8 cellular contexts compared by ENCODE assay signal in the genomic region with DNA sequence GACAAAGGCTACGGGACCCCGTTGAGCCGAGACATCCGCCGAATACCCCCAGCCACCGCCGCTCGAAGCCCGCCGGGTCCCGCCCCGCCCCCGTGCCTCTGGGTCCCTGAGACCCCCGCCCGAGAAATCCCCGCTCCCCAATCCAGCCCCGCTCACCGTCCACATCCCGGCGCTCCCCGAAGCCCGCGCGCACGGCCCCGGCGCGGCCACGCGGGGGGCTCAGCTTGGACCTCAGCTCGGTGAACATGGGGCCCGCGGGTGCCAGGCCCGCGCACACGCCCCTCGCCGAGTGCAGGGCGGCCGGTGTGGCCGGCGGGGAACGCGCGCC. TPM values are rescaled to one million over a fixed set of nuclear protein-coding genes. Genes with fewer than 3 reads are reported as not detected.
DNase-seq lines count a peak whose midpoint lies in the region; ATAC-seq and TF ChIP-seq lines count a peak whose summit lies in the region.

No MANE protein-coding gene starts in this region.

- no peak for DNase-seq in GM23338 (ENCODE audit: low spot score)
- DNase-seq in WERI-Rb-1 = no peak
- DNase-seq in left ventricle myocardium inferior = no peak
- DNase-seq in gastrocnemius medialis = no peak
- no peak for DNase-seq in SHP77 (lab: John Stamatoyannopoulos, UW)
- DNase-seq in effector CD4-positive, alpha-beta T cell = no peak

- TF ChIP-seq POLR2A in gastrocnemius medialis (IDR thresholded peaks at IDR 0.05) = no peak

- H3K9me2 ChIP-seq in GM23338 (ENCODE audit: insufficient read depth) = no peaks in the 10 kb centered on the region

- H4K20me1 ChIP-seq in GM23338 (replicated peaks; ENCODE audit: insufficient read depth) = peaks cover 9% of the 10 kb centered on the region

- intact Hi-C loops in left ventricle myocardium inferior (cut with micrococcal nuclease) (no loop called here), gastrocnemius medialis (cut with DNase I; ENCODE audit: low total_unique reads) (no loop called here)

- peak overlapping the region; percentile 86 for H3K4me2 ChIP-seq in GM23338

- peaks cover 21% of the 10 kb centered on the region for H3K27me3 Mint-ChIP-seq in GM23338 (ENCODE audit: insufficient read depth, low read depth, poor library complexity)

- peaks cover 19% of the 10 kb centered on the region for H3F3A ChIP-seq in GM23338 (replicated peaks; ENCODE audit: low read depth)

- H3K79me2 ChIP-seq in GM23338 (replicated peaks; ENCODE audit: insufficient read depth) = peaks cover 24% of the 10 kb centered on the region

- H3K4me1 ChIP-seq in GM23338 (ENCODE audit: insufficient read depth) (peaks cover 18% of the 10 kb centered on the region), left ventricle myocardium inferior (peaks cover 56% of the 10 kb centered on the region), gastrocnemius medialis (peaks cover 22 to 29% of the 10 kb centered on the region in 2 donors)

- H3K4me1 Mint-ChIP-seq in GM23338 = peaks cover 30% of the 10 kb centered on the region

- in situ Hi-C loops in gastrocnemius medialis (cut with MboI; ENCODE audit: low sequenced_read_pairs in 4 of 4) = loop anchor here in 1 of 4 donors (10.0 kb wide), 1 partner anchor 194 kb away; no protein-coding TSS in a partner anchor

- no peaks in the 10 kb centered on the region; the same call in 2 of the 3 replicates for H3K9me3 Mint-ChIP-seq in GM23338

- ATAC-seq in GM23338 = no peak; the same call in 2 of the 3 replicates
- ATAC-seq in gastrocnemius medialis = no peak
- no peak for ATAC-seq in HG03135 (IDR thresholded peaks at IDR 0.05; ENCODE audit: unreplicated experiment)
- no peak for ATAC-seq in GM19397 (IDR thresholded peaks at IDR 0.05; ENCODE audit: unreplicated experiment)

- TF ChIP-seq CTCF in GM23338 (conservative IDR thresholded peaks at IDR 0.05; ENCODE audit: low read depth in 2 of 2) (no peak), WERI-Rb-1 (IDR thresholded peaks at IDR 0.05; ENCODE audit: low read depth, low read length) (no peak), left ventricle myocardium inferior (IDR thresholded peaks at IDR 0.05; ENCODE audit: borderline replicate concordance) (no peak), gastrocnemius medialis (IDR thresholded peaks at IDR 0.05 in 4 of 5, conservative IDR thresholded peaks at IDR 0.05 in 1 of 5) (no peak)

- no peak overlapping the region for H3K27ac ChIP-seq in GM23338 (ENCODE audit: low read depth)
- no peak overlapping the region for H3K27ac ChIP-seq in WERI-Rb-1
- H3K27ac ChIP-seq in left ventricle myocardium inferior (replicated peaks) = peak overlapping the region; percentile 91
- H3K27ac ChIP-seq in gastrocnemius medialis = peak overlapping the region; percentile 50 to 61 (median 54)

- H3K36me3 ChIP-seq in GM23338 (ENCODE audit: insufficient read depth) (peaks cover 4% of the 10 kb centered on the region; the same call in 1 of the 2 replicates), WERI-Rb-1 (no peaks in the 10 kb centered on the region), left ventricle myocardium inferior (peaks cover 12% of the 10 kb centered on the region), gastrocnemius medialis (peaks cover 0 to 16% of the 10 kb centered on the region in 2 donors)

- peak overlapping the region; percentile 79 for H3K4me3 Mint-ChIP-seq in GM23338

- peak overlapping the region; percentile 98 for H3K4me3 ChIP-seq in GM23338
- H3K4me3 ChIP-seq in WERI-Rb-1 (ENCODE audit: low read depth, low read length) = peak overlapping the region; percentile 60
- peak overlapping the region; percentile 96 for H3K4me3 ChIP-seq in left ventricle myocardium inferior
- peak overlapping the region; percentile 56 to 75 (median 61) for H3K4me3 ChIP-seq in gastrocnemius medialis

- H3K36me3 Mint-ChIP-seq in GM23338 (ENCODE audit: low read depth) = peaks cover 16% of the 10 kb centered on the region

- peaks cover 15% of the 10 kb centered on the region for H3K27me3 ChIP-seq in GM23338 (ENCODE audit: insufficient read depth)
- no peaks in the 10 kb centered on the region for H3K27me3 ChIP-seq in WERI-Rb-1 (ENCODE audit: insufficient read depth, low read depth, severe bottlenecking)
- H3K27me3 ChIP-seq in left ventricle myocardium inferior (ENCODE audit: low read depth) = no peaks in the 10 kb centered on the region
- H3K27me3 ChIP-seq in gastrocnemius medialis = peaks cover 0 to 17% (median 7%) of the 10 kb centered on the region in 3 donors

- H2AFZ ChIP-seq in GM23338 = peak overlapping the region; percentile 93

- no peak overlapping the region for H3K27ac Mint-ChIP-seq in GM23338

- H3K9me3 ChIP-seq in WERI-Rb-1 (ENCODE audit: severe bottlenecking) = no peaks in the 10 kb centered on the region
- no peaks in the 10 kb centered on the region for H3K9me3 ChIP-seq in left ventricle myocardium inferior (replicated peaks)
- H3K9me3 ChIP-seq in gastrocnemius medialis = no peaks in the 10 kb centered on the region

TF ChIP-seq in GM23338, 12 proteins besides CTCF, POLR2A, EP300 and RAD21:
- no peak for TF ChIP-seq POLR2AphosphoS5 (IDR thresholded peaks at IDR 0.05; ENCODE audit: low read depth)
TF ChIP-seq in GM23338: peak in this region for 0.

RNA-seq across cellular contexts. Expression of a gene that starts 0.3 kb away (rescaled TPM):
- 2.8 and 7.3 TPM in 2 replicates for total RNA-seq in GM23338 (2014; rRNA removed; shearing (Covaris generic))
- polyA plus RNA-seq in GM23338 (2016; fragmentation: Nextera tagmentation; extraction: Ambion mirVana) = 2.1 and 3.2 TPM in 2 replicates
- total RNA-seq in left ventricle myocardium inferior (5.6 TPM), gastrocnemius medialis (1 to 10 TPM in 2 of 4 donors, under 1 TPM in 1, not detected in 1; 0.24 to 1.9 (median 1.0) TPM)

RNA-seq across cellular contexts. Expression of a gene that starts 1.7 kb away (rescaled TPM):
- 73.5 and 79.9 TPM in 2 replicates for total RNA-seq in GM23338 (2014; rRNA removed; shearing (Covaris generic))
- polyA plus RNA-seq in GM23338 (2016; fragmentation: Nextera tagmentation; extraction: Ambion mirVana) = 53.8 and 56.2 TPM in 2 replicates
- total RNA-seq in left ventricle myocardium inferior (46.8 TPM), gastrocnemius medialis (10 to 100 TPM; 39.3 to 68.4 (median 47.7) TPM)

RNA-seq across cellular contexts. Expression of a gene that starts 9.5 kb away (rescaled TPM):
- total RNA-seq in GM23338 (2014; rRNA removed; shearing (Covaris generic)) = 21.4 and 28.8 TPM in 2 replicates
- polyA plus RNA-seq in GM23338 (2016; fragmentation: Nextera tagmentation; extraction: Ambion mirVana) = 6.0 and 6.1 TPM in 2 replicates
- 12.6 TPM for total RNA-seq in left ventricle myocardium inferior
- total RNA-seq in gastrocnemius medialis = 10 to 100 TPM in 1 of 4 donors, 1 to 10 TPM in 3; 5.7 to 10.9 (median 8.8) TPM

RNA-seq across cellular contexts. Expression of a gene that starts 23.0 kb away (rescaled TPM):
- 46.5 and 56.8 TPM in 2 replicates for total RNA-seq in GM23338 (2014; rRNA removed; shearing (Covaris generic))
- polyA plus RNA-seq in GM23338 (2016; fragmentation: Nextera tagmentation; extraction: Ambion mirVana) = 82.5 and 89.3 TPM in 2 replicates
- total RNA-seq in left ventricle myocardium inferior (41.0 TPM), gastrocnemius medialis (10 to 100 TPM; 22.0 to 46.4 (median 27.1) TPM)

RNA-seq across cellular contexts. Expression of a gene that starts 56.8 kb away (rescaled TPM):
- total RNA-seq in GM23338 (2014; rRNA removed; shearing (Covaris generic)) = 0.73 and 0.85 TPM in 2 replicates
- polyA plus RNA-seq in GM23338 (2016; fragmentation: Nextera tagmentation; extraction: Ambion mirVana) = 0.68 and 0.82 TPM in 2 replicates
- 0.55 TPM for total RNA-seq in left ventricle myocardium inferior
- under 1 TPM in 3 of 4 donors, not detected in 1; 0.16 to 0.66 (median 0.33) TPM for total RNA-seq in gastrocnemius medialis

Comparison
In these comparisons a context has a peak if more than half of its experiments do, and no peak if none do; other contexts are left out.
1. H3K27ac ChIP-seq: peak in left ventricle myocardium inferior (single experiment) and gastrocnemius medialis (4 of 4); none in GM23338 (single experiment) and WERI-Rb-1 (single experiment).
2. Peak in every context shown above with its lines, with median percentiles within 50 percentile points of each other: H3K4me3 ChIP-seq.